In the genomic region with DNA sequence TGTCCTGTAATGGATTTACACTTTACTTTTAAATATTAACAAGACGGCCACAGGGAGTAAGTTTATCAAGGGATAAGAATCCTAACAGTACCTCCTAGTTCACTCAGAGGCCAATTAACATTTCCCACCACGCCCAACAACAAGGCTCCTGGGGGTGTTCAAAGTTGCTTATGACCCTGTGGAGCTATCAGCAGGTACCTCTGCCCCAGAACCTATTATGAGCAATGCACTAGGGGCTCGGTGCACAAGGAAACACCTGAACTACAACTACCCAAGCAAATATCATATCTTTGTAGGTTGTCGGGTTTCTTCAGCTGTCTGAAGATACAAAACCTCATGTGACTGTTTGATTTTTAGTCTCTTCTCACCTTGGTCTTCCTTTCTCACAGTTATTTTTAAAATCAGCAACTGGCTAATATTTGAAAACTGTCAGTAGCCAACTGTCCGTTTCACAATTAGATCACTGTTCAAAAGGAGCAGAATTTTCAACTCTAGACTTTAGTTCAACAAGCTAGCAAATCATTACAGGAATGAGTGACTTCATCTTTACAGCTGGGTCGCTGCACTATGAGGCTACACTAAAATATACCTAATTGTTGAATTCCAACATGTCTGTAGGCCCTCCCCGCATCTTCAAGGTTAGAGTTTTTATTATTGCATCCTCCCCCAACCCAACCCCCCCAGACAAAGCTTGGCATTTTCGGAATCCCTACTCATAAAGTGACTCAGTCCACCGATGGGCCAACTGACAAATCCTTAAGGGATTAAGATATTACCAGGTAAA, we compare ENCODE assay signal across 8 cellular contexts. TPM values are rescaled to one million over a fixed set of nuclear protein-coding genes. Genes with fewer than 3 reads are reported as not detected.
DNase-seq lines count a peak whose midpoint lies in the region; ATAC-seq and TF ChIP-seq lines count a peak whose summit lies in the region.
"Had no signal": no experiment of that assay in that cellular context is flagged by ENCODE, and none has a peak within 500 bp of the region (broad histone marks: within the 10 kb centered on the region; RNA-seq: fewer than 3 reads in every experiment).

No MANE protein-coding gene starts in this region.

- DNase-seq in colonic mucosa (peak; percentile 77), stomach (no peak), amniotic stem cell (lab: John Stamatoyannopoulos, UW) (no peak), NCI-H1105 treated with DMSO at 0.1 percent for 48 hours (lab: John Stamatoyannopoulos, UW) (no peak), WERI-Rb-1 (no peak)
- DNase-seq: activated naive CD8-positive, alpha-beta T cell treated with anti-CD3 and anti-CD28 coated beads, Interleukin-2, amount 10 ng/mL, durations not matched to agents 7 days and 5 days had no signal

- H3K36me3 ChIP-seq in colonic mucosa (no peaks in the 10 kb centered on the region), stomach (no peaks in the 10 kb centered on the region), WERI-Rb-1 (no peaks in the 10 kb centered on the region)

- ATAC-seq in GM19395 (IDR thresholded peaks at IDR 0.05; ENCODE audit: unreplicated experiment) = peak; percentile 62
- ATAC-seq in HG03280 (IDR thresholded peaks at IDR 0.05; ENCODE audit: unreplicated experiment) = peak; percentile 42

- no peak for TF ChIP-seq POLR2A in stomach (IDR thresholded peaks at IDR 0.05)

- no peak for TF ChIP-seq CTCF in colonic mucosa (IDR thresholded peaks at IDR 0.05)
- no peak for TF ChIP-seq CTCF in stomach (IDR thresholded peaks at IDR 0.05)
- no peak for TF ChIP-seq CTCF in WERI-Rb-1 (IDR thresholded peaks at IDR 0.05; ENCODE audit: low read depth, low read length)

- H3K27me3 ChIP-seq in colonic mucosa (no peaks in the 10 kb centered on the region), stomach (no peaks in the 10 kb centered on the region), WERI-Rb-1 (ENCODE audit: insufficient read depth, low read depth, severe bottlenecking) (no peaks in the 10 kb centered on the region)

- peak overlapping the region; percentile 61 to 76 for H3K9ac ChIP-seq in colonic mucosa (ENCODE audit: low read depth in 2 of 2, low read length in 2 of 2)

- peak overlapping the region; percentile 90 for H3K27ac ChIP-seq in colonic mucosa
- peak overlapping the region; percentile 67 to 89 (median 79) for H3K27ac ChIP-seq in stomach
- H3K27ac ChIP-seq in WERI-Rb-1 = no peak overlapping the region

- intact Hi-C loops in colonic mucosa (cut with DNase I) = no loop called here
- intact Hi-C loops in stomach (cut with DNase I; ENCODE audit: low total_unique reads) = no loop called here

- 44 to 61% (median 52%) methylated on average over 9 of the region's 9 CpGs for WGBS in stomach, 5 donors

- TF ChIP-seq EP300 in stomach (IDR thresholded peaks at IDR 0.05) = no peak

- H3K4me3 ChIP-seq in colonic mucosa = no peak overlapping the region
- peak overlapping the region in 1 of 4 donors; percentile 2 for H3K4me3 ChIP-seq in stomach
- no peak overlapping the region for H3K4me3 ChIP-seq in WERI-Rb-1 (ENCODE audit: low read depth, low read length)

- H3K4me1 ChIP-seq in colonic mucosa = peaks cover 26% of the 10 kb centered on the region
- H3K4me1 ChIP-seq in stomach = peaks cover 79 to 100% (median 93%) of the 10 kb centered on the region in 4 donors

- no peaks in the 10 kb centered on the region for H3K9me3 ChIP-seq in colonic mucosa
- no peaks in the 10 kb centered on the region for H3K9me3 ChIP-seq in stomach
- no peaks in the 10 kb centered on the region for H3K9me3 ChIP-seq in WERI-Rb-1 (ENCODE audit: severe bottlenecking)

RNA-seq across cellular contexts. Expression of a gene that starts 38.1 kb away (rescaled TPM):
- 10 to 100 TPM; 34.5 to 56.2 TPM for total RNA-seq in colonic mucosa
- total RNA-seq in stomach = 10 to 100 TPM; 17.5 to 40.0 (median 25.8) TPM
- 10 to 100 TPM in 2 of 3 donors, 1 to 10 TPM in 1; 7.5 to 10.8 (median 10.2) TPM for polyA plus RNA-seq in stomach
